ENCODE assay signal across 16 cellular contexts in the genomic region with DNA sequence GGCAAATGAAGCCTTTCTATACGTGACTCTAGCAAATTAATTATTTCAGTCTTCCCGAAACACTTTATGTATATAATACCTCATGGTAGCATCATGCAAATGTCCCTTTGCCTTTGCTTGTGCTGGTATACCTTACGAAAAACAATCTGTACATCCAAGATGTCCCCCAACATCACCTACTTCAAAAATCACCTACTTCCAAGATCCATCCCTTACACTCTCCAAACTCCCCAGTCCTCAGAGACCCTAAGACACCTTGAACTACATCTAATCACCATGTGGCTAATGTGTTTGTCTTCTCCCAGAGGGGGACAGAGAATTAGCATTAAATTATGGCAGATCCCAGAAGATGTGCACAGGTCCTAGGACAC. TPM values are rescaled to one million over a fixed set of nuclear protein-coding genes. Genes with fewer than 3 reads are reported as not detected.
DNase-seq lines count a peak whose midpoint lies in the region; ATAC-seq and TF ChIP-seq lines count a peak whose summit lies in the region.
"Had no signal": no experiment of that assay in that cellular context is flagged by ENCODE, and none has a peak within 500 bp of the region (broad histone marks: within the 10 kb centered on the region; RNA-seq: fewer than 3 reads in every experiment).

No MANE protein-coding gene starts in this region.

- H3K27ac ChIP-seq in 22Rv1 = no peak overlapping the region
- no peak overlapping the region for H3K27ac ChIP-seq in CD4-positive, alpha-beta T cell (ENCODE audit: low read depth, low read length)
- no peak overlapping the region for H3K27ac ChIP-seq in OCI-LY7 (ENCODE audit: low read depth, low read length, poor library complexity, severe bottlenecking)
- no peak overlapping the region for H3K27ac ChIP-seq in testis
- H3K27ac ChIP-seq: psoas muscle, thyroid gland, WERI-Rb-1 had no signal

- 25 to 51% methylated on average over 3 of the region's 3 CpGs for WGBS in testis, 2 donors

- no peaks in the 10 kb centered on the region for H3K36me3 ChIP-seq in OCI-LY7 (ENCODE audit: insufficient read depth, low read length)
- no peaks in the 10 kb centered on the region for H3K36me3 ChIP-seq in testis (ENCODE audit: low read depth, missing control alignments)
- H3K36me3 ChIP-seq: ascending aorta, esophagus muscularis mucosa, heart left ventricle, thyroid gland, WERI-Rb-1 had no signal

- peaks cover 29% of the 10 kb centered on the region for H3K4me1 Mint-ChIP-seq in CD4-positive, alpha-beta T cell (ENCODE audit: low read depth)
- H3K4me1 Mint-ChIP-seq in chondrocyte (ENCODE audit: low read depth) = peaks cover 4% of the 10 kb centered on the region

- H3K4me2 ChIP-seq in OCI-LY7 (ENCODE audit: low read length) = no peak overlapping the region

- no peak for TF ChIP-seq POLR2A in testis (IDR thresholded peaks at IDR 0.05)

- CTCF ChIA-PET in CD4-positive, alpha-beta T cell (lab: Charles Lee) = interaction anchor here (2.9 to 3.4 kb wide), 2 partner anchors 20 to 408 kb away, joined by 20 to 21 read pairs; no protein-coding TSS in a partner anchor
- CTCF ChIA-PET in OCI-LY7 (lab: Charles Lee; ENCODE audit: unreplicated experiment) = no interaction called here

- H2AFZ ChIP-seq in OCI-LY7 (ENCODE audit: low read length) = peak overlapping the region; percentile 97; the same call in 1 of the 2 replicates

- no peaks in the 10 kb centered on the region for H3K79me2 ChIP-seq in OCI-LY7 (ENCODE audit: insufficient read depth, low read depth, low read length)

- peak overlapping the region; percentile 80 for H3K4me3 Mint-ChIP-seq in CD4-positive, alpha-beta T cell
- no peak overlapping the region for H3K4me3 Mint-ChIP-seq in chondrocyte (ENCODE audit: unreplicated experiment)

- no peaks in the 10 kb centered on the region for H3K36me3 Mint-ChIP-seq in CD4-positive, alpha-beta T cell (ENCODE audit: low read depth)
- no peaks in the 10 kb centered on the region for H3K36me3 Mint-ChIP-seq in chondrocyte (ENCODE audit: low read depth)

- H3K27me3 Mint-ChIP-seq in CD4-positive, alpha-beta T cell = no peaks in the 10 kb centered on the region
- peaks cover 4% of the 10 kb centered on the region for H3K27me3 Mint-ChIP-seq in chondrocyte (ENCODE audit: low read depth)

- no peaks in the 10 kb centered on the region for H3K9me3 Mint-ChIP-seq in CD4-positive, alpha-beta T cell
- no peaks in the 10 kb centered on the region for H3K9me3 Mint-ChIP-seq in chondrocyte (ENCODE audit: low read depth)

- H3K4me3 ChIP-seq in OCI-LY7 (ENCODE audit: low read depth, low read length, poor library complexity, severe bottlenecking) (no peak overlapping the region), testis (no peak overlapping the region)
- H3K4me3 ChIP-seq: thyroid gland had no signal

- no peaks in the 10 kb centered on the region for H3K9me3 ChIP-seq in CD4-positive, alpha-beta T cell (ENCODE audit: control insufficient read depth, low read length)
- no peaks in the 10 kb centered on the region; the same call in 1 of the 2 replicates for H3K9me3 ChIP-seq in OCI-LY7 (ENCODE audit: low read length)
- H3K9me3 ChIP-seq in testis = no peaks in the 10 kb centered on the region
- H3K9me3 ChIP-seq: ascending aorta, esophagus muscularis mucosa, psoas muscle, SK-N-SH, thyroid gland had no signal

- POLR2A ChIA-PET in CD4-positive, alpha-beta T cell (lab: Charles Lee) = interaction anchor here (0.7 kb wide), 1 partner anchor 271 kb away, joined by 3 read pairs; no protein-coding TSS in a partner anchor
- POLR2A ChIA-PET in OCI-LY7 (lab: Charles Lee) = interaction anchor here (0.7 kb wide), 1 partner anchor 55 kb away, joined by 4 read pairs; no protein-coding TSS in a partner anchor

- H3K4me1 ChIP-seq in OCI-LY7 (ENCODE audit: insufficient read depth, low read length, poor library complexity, severe bottlenecking) (peaks cover 5% of the 10 kb centered on the region), testis (no peaks in the 10 kb centered on the region)
- H3K4me1 ChIP-seq: ascending aorta, psoas muscle, thyroid gland had no signal

- DNase-seq in CD4-positive, alpha-beta T cell = no peak
- DNase-seq in OCI-LY7 (ENCODE audit: low spot score) (no peak), chondrocyte (ENCODE audit: low spot score) (no peak), testis (no peak), HuH-7.5 (ENCODE audit: low spot score) (no peak), AG08395 (ENCODE audit: low spot score) (no peak), SIG-M5 (lab: John Stamatoyannopoulos, UW) (no peak)

- no TSS peak for BruUV-seq in OCI-LY7 (replicated peaks; lab: Mats Ljungman, UMichigan)

- ATAC-seq in CD4-positive, alpha-beta T cell (ENCODE audit: poor library complexity) = no peak

- intact Hi-C loops in CD4-positive, alpha-beta T cell (cut with DNase I, micrococcal nuclease) = no loop called here
- intact Hi-C loops in OCI-LY7 (cut with micrococcal nuclease; ENCODE audit: unreplicated experiment) (loop anchor here (1.0 kb wide), 1 partner anchor 270 kb away; no protein-coding TSS in a partner anchor), testis (cut with DNase I; ENCODE audit: low total_unique reads) (no loop called here)

- no peaks in the 10 kb centered on the region for H4K20me1 ChIP-seq in OCI-LY7 (ENCODE audit: insufficient read depth, low read length)

- H3K27me3 ChIP-seq in CD4-positive, alpha-beta T cell (ENCODE audit: control insufficient read depth, insufficient read depth, low read length) = no peaks in the 10 kb centered on the region
- no peaks in the 10 kb centered on the region for H3K27me3 ChIP-seq in testis
- H3K27me3 ChIP-seq: ascending aorta, esophagus muscularis mucosa, thyroid gland had no signal

- no peaks in the 10 kb centered on the region for H3K9me2 ChIP-seq in OCI-LY7 (ENCODE audit: insufficient read depth, low read length)
- H3K9me2 ChIP-seq: SK-N-SH had no signal

- H3K27ac Mint-ChIP-seq in CD4-positive, alpha-beta T cell = peak overlapping the region; percentile 75
- H3K27ac Mint-ChIP-seq in chondrocyte (ENCODE audit: unreplicated experiment) = no peak overlapping the region

- peak; percentile 63 for TF ChIP-seq CTCF in 22Rv1 (IDR thresholded peaks at IDR 0.05)
- no peak for TF ChIP-seq CTCF in CD4-positive, alpha-beta T cell (IDR thresholded peaks at IDR 0.05)
- TF ChIP-seq CTCF in OCI-LY7 (conservative IDR thresholded peaks at IDR 0.05; ENCODE audit: low read length) = peak; percentile 60; the same call in 1 of the 2 replicates
- peak; percentile 21 for TF ChIP-seq CTCF in chondrocyte (IDR thresholded peaks at IDR 0.05)
- TF ChIP-seq CTCF in testis (IDR thresholded peaks at IDR 0.05) = no peak

RNA-seq across cellular contexts. Expression of gene CRNN, which starts 46.5 kb away (rescaled TPM):
- not detected for total RNA-seq in CD4-positive, alpha-beta T cell
- not detected in 2 replicates for total RNA-seq in OCI-LY7 (2014; rRNA removed; shearing (Covaris generic))
- total RNA-seq in OCI-LY7 (2022) = not detected in 2 replicates
- total RNA-seq in chondrocyte = not detected in 3 replicates
- total RNA-seq in testis = under 1 TPM; 0.16 to 0.43 TPM
- not detected for polyA plus RNA-seq in testis (ENCODE audit: insufficient read depth, low read depth, low replicate concordance)
- total RNA-seq: heart left ventricle, psoas muscle, thyroid gland had no signal
- polyA plus RNA-seq: BJ, SK-N-SH had no signal

RNA-seq across cellular contexts. Expression of gene LCE5A, which starts 50.1 kb away (rescaled TPM):
- not detected for total RNA-seq in CD4-positive, alpha-beta T cell
- not detected in 2 replicates for total RNA-seq in OCI-LY7 (2014; rRNA removed; shearing (Covaris generic))
- not detected in 2 replicates for total RNA-seq in OCI-LY7 (2022)
- total RNA-seq in chondrocyte = not detected in 3 replicates
- total RNA-seq in testis = under 1 TPM in 1 of 2 donors, not detected in 1; 0.37 TPM
- 0.44 TPM for polyA plus RNA-seq in testis (ENCODE audit: insufficient read depth, low read depth, low replicate concordance)
- total RNA-seq: ascending aorta, esophagus muscularis mucosa, heart left ventricle, psoas muscle, thyroid gland had no signal
- polyA plus RNA-seq: BJ, heart left ventricle, psoas muscle, SK-N-SH had no signal

RNA-seq across cellular contexts. Expression of gene CRCT1, which starts 53.8 kb away (rescaled TPM):
- not detected for total RNA-seq in CD4-positive, alpha-beta T cell
- not detected in 2 replicates for total RNA-seq in OCI-LY7 (2014; rRNA removed; shearing (Covaris generic))
- total RNA-seq in OCI-LY7 (2022) (not detected in 2 replicates), chondrocyte (not detected in 3 replicates), testis (not detected)
- not detected for polyA plus RNA-seq in testis (ENCODE audit: insufficient read depth, low read depth, low replicate concordance)
- total RNA-seq: ascending aorta, esophagus muscularis mucosa, heart left ventricle, psoas muscle, thyroid gland had no signal
- polyA plus RNA-seq: BJ, heart left ventricle, psoas muscle, SK-N-SH had no signal

Comparison
In these comparisons a context has a peak if more than half of its experiments do, and no peak if none do; other contexts are left out.
1. CTCF ChIP-seq: peak in 22Rv1 (single experiment), OCI-LY7 (single experiment) and chondrocyte (single experiment); none in CD4-positive, alpha-beta T cell (single experiment) and testis (0 of 3).